1 cellular context compared by ENCODE assay signal in the genomic region with DNA sequence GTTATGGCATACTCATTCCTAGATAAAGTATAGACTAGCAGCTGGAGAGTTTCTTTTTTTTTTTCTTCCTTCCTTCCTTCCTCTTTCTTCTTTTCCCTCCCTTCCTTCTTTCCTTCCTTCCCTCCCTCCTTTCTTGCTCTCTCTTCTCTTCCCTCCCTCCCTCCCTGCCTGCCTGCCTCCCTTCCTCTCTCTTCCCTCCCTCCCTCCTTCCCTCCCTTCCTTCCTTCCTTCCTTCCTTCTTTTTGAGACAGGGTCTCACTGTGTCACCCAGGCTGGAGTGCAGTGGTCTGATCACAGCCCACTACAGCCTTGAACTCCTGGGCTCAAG.
TF ChIP-seq lines count a peak whose summit lies in the region.

No MANE protein-coding gene starts in this region.

TF ChIP-seq in K562, 482 proteins besides CTCF, POLR2A, EP300 and RAD21 (continued from another document):
- TF ChIP-seq, protein P1, sequence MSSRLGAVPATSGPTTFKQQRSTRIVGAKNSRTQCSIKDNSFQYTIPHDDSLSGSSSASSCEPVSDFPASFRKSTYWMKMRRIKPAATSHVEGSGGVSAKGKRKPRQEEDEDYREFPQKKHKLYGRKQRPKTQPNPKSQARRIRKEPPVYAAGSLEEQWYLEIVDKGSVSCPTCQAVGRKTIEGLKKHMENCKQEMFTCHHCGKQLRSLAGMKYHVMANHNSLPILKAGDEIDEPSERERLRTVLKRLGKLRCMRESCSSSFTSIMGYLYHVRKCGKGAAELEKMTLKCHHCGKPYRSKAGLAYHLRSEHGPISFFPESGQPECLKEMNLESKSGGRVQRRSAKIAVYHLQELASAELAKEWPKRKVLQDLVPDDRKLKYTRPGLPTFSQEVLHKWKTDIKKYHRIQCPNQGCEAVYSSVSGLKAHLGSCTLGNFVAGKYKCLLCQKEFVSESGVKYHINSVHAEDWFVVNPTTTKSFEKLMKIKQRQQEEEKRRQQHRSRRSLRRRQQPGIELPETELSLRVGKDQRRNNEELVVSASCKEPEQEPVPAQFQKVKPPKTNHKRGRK (tag; IDR thresholded peaks at IDR 0.05) = 0 out of 2 replicates have a peak, but pooled peaks have one; percentile 31
TF ChIP-seq in K562: peak in this region for 1.
